Comparison of ENCODE assay signal across 14 cellular contexts in genomic region chr16:88807626-88808453, GRCh38. TPM values are rescaled to one million over a fixed set of nuclear protein-coding genes. Genes with fewer than 3 reads are reported as not detected.
DNase-seq lines count a peak whose midpoint lies in the region; ATAC-seq, FAIRE-seq and TF ChIP-seq lines count a peak whose summit lies in the region.
"Had no signal": no experiment of that assay in that cellular context is flagged by ENCODE, and none has a peak within 500 bp of the region (broad histone marks: within the 10 kb centered on the region; RNA-seq: fewer than 3 reads in every experiment).

No MANE protein-coding gene starts in this region.

- POLR2A ChIA-PET in activated CD4-positive, alpha-beta memory T cell treated with anti-CD3 and anti-CD28 coated beads, Interleukin-2, amount 10 ng/mL, durations not matched to agents 7 days and 5 days (lab: Charles Lee): interaction anchor here (1.2 to 11.5 kb wide), 2 partner anchors 24 to 361 kb away, joined by 3 to 249 read pairs; partner anchors contain the start of gene PIEZO1

- TF ChIP-seq CTCF in nephron progenitor cell (IDR thresholded peaks at IDR 0.05): no peak

- peak; percentile 48; the same call in 1 of the 2 replicates for TF ChIP-seq POLR2A in GM12892 (IDR thresholded peaks at IDR 0.05; ENCODE audit: low read depth, low read length)

- peaks cover 37% of the 10 kb centered on the region for H3K4me1 Mint-ChIP-seq in activated CD4-positive, alpha-beta memory T cell treated with anti-CD3 and anti-CD28 coated beads, Interleukin-2, amount 10 ng/mL, durations not matched to agents 7 days and 5 days
- peaks cover 12% of the 10 kb centered on the region for H3K4me1 Mint-ChIP-seq in nephron progenitor cell

- no peak for ATAC-seq in HG02623 (IDR thresholded peaks at IDR 0.05; ENCODE audit: unreplicated experiment)

- no peak for FAIRE-seq in GM12892 (lab: Jason Lieb, UNC)
- FAIRE-seq: bronchial epithelial cell had no signal

- no peaks in the 10 kb centered on the region for H3K27me3 Mint-ChIP-seq in activated CD4-positive, alpha-beta memory T cell treated with anti-CD3 and anti-CD28 coated beads, Interleukin-2, amount 10 ng/mL, durations not matched to agents 7 days and 5 days
- H3K27me3 Mint-ChIP-seq in nephron progenitor cell (ENCODE audit: low read depth, poor library complexity): peaks cover 3% of the 10 kb centered on the region
- H3K27me3 Mint-ChIP-seq: progenitor cell of endocrine pancreas had no signal

- H3K4me3 Mint-ChIP-seq in activated CD4-positive, alpha-beta memory T cell treated with anti-CD3 and anti-CD28 coated beads, Interleukin-2, amount 10 ng/mL, durations not matched to agents 7 days and 5 days: peak overlapping the region; percentile 13
- H3K4me3 Mint-ChIP-seq in nephron progenitor cell: no peak overlapping the region

- peak; percentile 26 for DNase-seq in activated CD4-positive, alpha-beta T cell treated with anti-CD3 and anti-CD28 coated beads for 48 hours
- no peak for DNase-seq in activated CD4-positive, alpha-beta T cell treated with anti-CD3 and anti-CD28 coated beads for 4 hours
- DNase-seq in GM12892 (ENCODE audit: insufficient read length): no peak
- no peak for DNase-seq in activated CD4-positive, alpha-beta memory T cell treated with anti-CD3 and anti-CD28 coated beads, Interleukin-2, amount 10 ng/mL, durations not matched to agents 7 days and 5 days
- DNase-seq in nephron progenitor cell: no peak
- DNase-seq in activated CD4-positive, CD25-positive, alpha-beta regulatory T cell (lab: John Stamatoyannopoulos, UW): no peak
- no peak for DNase-seq in H4 (ENCODE audit: low spot score)
- DNase-seq: activated CD4-positive, alpha-beta T cell treated with anti-CD3 and anti-CD28 coated beads for 1 hour; GF-D8; hippocampal formation; NCI-H748 treated with DMSO at 0.1 percent for 48 hours had no signal

- H3K36me3 Mint-ChIP-seq in activated CD4-positive, alpha-beta memory T cell treated with anti-CD3 and anti-CD28 coated beads, Interleukin-2, amount 10 ng/mL, durations not matched to agents 7 days and 5 days (ENCODE audit: low read depth): peaks cover 43% of the 10 kb centered on the region
- peaks cover 5% of the 10 kb centered on the region for H3K36me3 Mint-ChIP-seq in nephron progenitor cell (ENCODE audit: low read depth)

- no peaks in the 10 kb centered on the region for H3K9me3 Mint-ChIP-seq in activated CD4-positive, alpha-beta memory T cell treated with anti-CD3 and anti-CD28 coated beads, Interleukin-2, amount 10 ng/mL, durations not matched to agents 7 days and 5 days
- no peaks in the 10 kb centered on the region for H3K9me3 Mint-ChIP-seq in nephron progenitor cell

- peak overlapping the region; percentile 29 for H3K27ac Mint-ChIP-seq in activated CD4-positive, alpha-beta memory T cell treated with anti-CD3 and anti-CD28 coated beads, Interleukin-2, amount 10 ng/mL, durations not matched to agents 7 days and 5 days
- H3K27ac Mint-ChIP-seq in nephron progenitor cell: peak overlapping the region; percentile 39
- H3K27ac Mint-ChIP-seq: progenitor cell of endocrine pancreas had no signal

- CTCF ChIA-PET in activated CD4-positive, alpha-beta memory T cell treated with anti-CD3 and anti-CD28 coated beads, Interleukin-2, amount 10 ng/mL, durations not matched to agents 7 days and 5 days (lab: Charles Lee): no interaction called here

RNA-seq across cellular contexts. Expression of gene APRT, which starts 3.9 kb away (rescaled TPM):
- 180 TPM for polyA plus RNA-seq in GM12892 (2012; ENCODE audit: missing spikeins)
- 100 to 1,000 TPM; 129 to 136 TPM for total RNA-seq in activated CD4-positive, alpha-beta memory T cell treated with anti-CD3 and anti-CD28 coated beads, Interleukin-2, amount 10 ng/mL, durations not matched to agents 7 days and 5 days
- 401 and 554 TPM in 2 replicates for total RNA-seq in H4 (2014; rRNA removed; shearing (Covaris generic))

RNA-seq across cellular contexts. Expression of gene CDT1, which starts 4.3 kb away (rescaled TPM):
- 6.4 TPM for polyA plus RNA-seq in GM12892 (2012; ENCODE audit: missing spikeins)
- 100 to 1,000 TPM; 133 to 137 TPM for total RNA-seq in activated CD4-positive, alpha-beta memory T cell treated with anti-CD3 and anti-CD28 coated beads, Interleukin-2, amount 10 ng/mL, durations not matched to agents 7 days and 5 days
- total RNA-seq in H4 (2014; rRNA removed; shearing (Covaris generic)): 26.4 and 27.0 TPM in 2 replicates

RNA-seq across cellular contexts. Expression of gene PIEZO1, which starts 22.8 kb away (rescaled TPM):
- 33.8 TPM for polyA plus RNA-seq in GM12892 (2012; ENCODE audit: missing spikeins)
- total RNA-seq in activated CD4-positive, alpha-beta memory T cell treated with anti-CD3 and anti-CD28 coated beads, Interleukin-2, amount 10 ng/mL, durations not matched to agents 7 days and 5 days: 100 to 1,000 TPM; 308 to 323 TPM
- 35.6 and 47.1 TPM in 2 replicates for total RNA-seq in H4 (2014; rRNA removed; shearing (Covaris generic))

RNA-seq across cellular contexts. Expression of gene GALNS, which starts 48.9 kb away (rescaled TPM):
- polyA plus RNA-seq in GM12892 (2012; ENCODE audit: missing spikeins): 9.9 TPM
- total RNA-seq in activated CD4-positive, alpha-beta memory T cell treated with anti-CD3 and anti-CD28 coated beads, Interleukin-2, amount 10 ng/mL, durations not matched to agents 7 days and 5 days: 10 to 100 TPM; 35.2 to 38.2 TPM
- 18.2 and 22.7 TPM in 2 replicates for total RNA-seq in H4 (2014; rRNA removed; shearing (Covaris generic))

RNA-seq across cellular contexts. Expression of gene TRAPPC2L, which starts 49.1 kb away (rescaled TPM):
- polyA plus RNA-seq in GM12892 (2012; ENCODE audit: missing spikeins): 78.6 TPM
- total RNA-seq in activated CD4-positive, alpha-beta memory T cell treated with anti-CD3 and anti-CD28 coated beads, Interleukin-2, amount 10 ng/mL, durations not matched to agents 7 days and 5 days: 10 to 100 TPM; 44.9 to 45.8 TPM
- 50.7 and 54.2 TPM in 2 replicates for total RNA-seq in H4 (2014; rRNA removed; shearing (Covaris generic))
